14 cellular contexts compared by ENCODE assay signal in genomic region chr4:150976478-150977118, GRCh38. TPM values are rescaled to one million over a fixed set of nuclear protein-coding genes. Genes with fewer than 3 reads are reported as not detected.
DNase-seq lines count a peak whose midpoint lies in the region; ATAC-seq, FAIRE-seq and TF ChIP-seq lines count a peak whose summit lies in the region.
"Had no signal": no experiment of that assay in that cellular context is flagged by ENCODE, and none has a peak within 500 bp of the region (broad histone marks: within the 10 kb centered on the region; RNA-seq: fewer than 3 reads in every experiment).

No MANE protein-coding gene starts in this region.

- H3K4me3 ChIP-seq in A549: no peak overlapping the region
- no peak overlapping the region for H3K4me3 ChIP-seq in H1 (ENCODE audit: extremely low read depth in 1 of 4, insufficient read depth in 2 of 4, low read depth in 3 of 4, low read length in 4 of 4)
- no peak overlapping the region for H3K4me3 ChIP-seq in foreskin fibroblast (ENCODE audit: low read depth in 1 of 2, low read length in 2 of 2)
- H3K4me3 ChIP-seq: ovary had no signal

- TF ChIP-seq RAD21 in A549 (conservative IDR thresholded peaks at IDR 0.05 in 1 of 2, IDR thresholded peaks at IDR 0.05 in 1 of 2): no peak
- peak; percentile 36 to 44 for TF ChIP-seq RAD21 in H1 (IDR thresholded peaks at IDR 0.05 in 1 of 2, conservative IDR thresholded peaks at IDR 0.05 in 1 of 2; ENCODE audit: low read depth in 2 of 2, low read length in 2 of 2)

- CTCF ChIA-PET in A549 (lab: Yijun Ruan, JAX) (no interaction called here), H1 (lab: Charles Lee; ENCODE audit: partially characterized antibody) (interaction anchor here (0.8 to 5.7 kb wide), 9 partner anchors 10 to 110 kb away, joined by 3 to 35 read pairs (median 3); no protein-coding TSS in a partner anchor)

- ATAC-seq in A549 (peak; percentile 59 to 84; a peak in 5 of 6 replicates), HG02852 (IDR thresholded peaks at IDR 0.05; ENCODE audit: unreplicated experiment) (no peak)

- no peaks in the 10 kb centered on the region for H3K27me3 Mint-ChIP-seq in activated T-cell treated with anti-CD3 and anti-CD28 coated beads, Interleukin-2, amount 50 U/mL, for 24 hours
- H3K27me3 Mint-ChIP-seq: CD4-positive, CD25-positive, alpha-beta regulatory T cell had no signal

- H3K9me3 Mint-ChIP-seq in activated T-cell treated with anti-CD3 and anti-CD28 coated beads, Interleukin-2, amount 50 U/mL, for 24 hours: peaks cover 5% of the 10 kb centered on the region

- no peak overlapping the region for H2BK12ac ChIP-seq in H1 (ENCODE audit: low read depth, low read length)

- 78% methylated on average over 11 of the region's 11 CpGs for WGBS in A549 (ENCODE audit: missing lambda C conversion rate)
- 78% methylated on average over 11 of the region's 11 CpGs; no CpG with 5 or more reads in 1 of the 2 experiments for WGBS in H1 (ENCODE audit: extremely low coverage in 1 of 2, insufficient coverage in 1 of 2, insufficient read length in 1 of 2, insufficient replicate concordance in 2 of 2, low coverage in 1 of 2, low lambda C conversion rate in 2 of 2, missing lambda C conversion rate in 1 of 2), 2 experiments

- TF ChIP-seq POLR2A in A549 (IDR thresholded peaks at IDR 0.05; ENCODE audit: low read length) (no peak), GM12891 (IDR thresholded peaks at IDR 0.05; ENCODE audit: low read depth, low read length) (no peak), H1 (IDR thresholded peaks at IDR 0.05; ENCODE audit: control extremely low read depth in 1 of 2, low read depth in 2 of 2, low read length in 2 of 2) (no peak)

- no peak overlapping the region for H3K4ac ChIP-seq in H1 (replicated peaks; ENCODE audit: insufficient read length, low read depth, low read length)

- H3K27me3 ChIP-seq in H1 (replicated peaks in 1 of 4; ENCODE audit: control insufficient read depth in 3 of 4, extremely low read depth in 1 of 4, insufficient read depth in 3 of 4, low read length in 3 of 4): no peaks in the 10 kb centered on the region
- H3K27me3 ChIP-seq: ovary had no signal

- TF ChIP-seq EP300 in A549 (IDR thresholded peaks at IDR 0.05) (no peak), H1 (IDR thresholded peaks at IDR 0.05; ENCODE audit: borderline replicate concordance in 1 of 2, low read depth in 2 of 2, low read length in 2 of 2) (no peak)

- H3K4me2 ChIP-seq in A549: no peak overlapping the region
- H3K4me2 ChIP-seq in H1 (ENCODE audit: insufficient read depth in 1 of 2, low read depth in 2 of 2, low read length in 2 of 2): no peak overlapping the region
- H3K4me2 ChIP-seq: KMS-11 had no signal

- peaks cover 5 to 15% of the 10 kb centered on the region in 2 experiments for H4K20me1 ChIP-seq in H1 (replicated peaks in 1 of 2; ENCODE audit: control insufficient read depth in 1 of 2, insufficient read depth in 2 of 2, low read length in 2 of 2)

- H3K9me3 ChIP-seq in A549: no peaks in the 10 kb centered on the region
- H3K9me3 ChIP-seq in H1 (ENCODE audit: insufficient read depth in 2 of 2, low read depth in 1 of 2, low read length in 1 of 2): no peaks in the 10 kb centered on the region
- H3K9me3 ChIP-seq: ovary had no signal

- no peak overlapping the region for H3K23ac ChIP-seq in H1 (ENCODE audit: insufficient read length)

- TF ChIP-seq CTCF in A549 (IDR thresholded peaks at IDR 0.05) (no peak), H1 (IDR thresholded peaks at IDR 0.05; ENCODE audit: control extremely low read depth in 1 of 3, insufficient read depth in 1 of 3, low read depth in 1 of 3, low read length in 3 of 3) (peak; percentile 16 to 69 (median 37)), foreskin fibroblast (IDR thresholded peaks at IDR 0.05; ENCODE audit: low read depth, low read length) (no peak)

- H3K9ac ChIP-seq in H1 (replicated peaks in 1 of 4; ENCODE audit: extremely low read depth in 1 of 4, low read depth in 3 of 4, low read length in 3 of 4): no peak overlapping the region
- H3K9ac ChIP-seq: KMS-11 had no signal

- 0 out of 2 replicates have a peak overlapping the region, but pooled peaks have one; percentile 0 for H2BK5ac ChIP-seq in H1 (ENCODE audit: low read depth, low read length)

- peak overlapping the region; percentile 75; the same call in 1 of the 2 replicates for H4K8ac ChIP-seq in H1 (ENCODE audit: extremely low read depth, insufficient read depth, low read length)

- H3K79me2 ChIP-seq in H1 (ENCODE audit: control insufficient read depth in 1 of 2, insufficient read depth in 2 of 2, low read length in 2 of 2): peaks cover 10 to 93% of the 10 kb centered on the region in 2 experiments; a peak in 3 of 4 replicates

- H4K5ac ChIP-seq in H1 (ENCODE audit: insufficient read length, low read depth, low read length): no peak overlapping the region

- peaks cover 79% of the 10 kb centered on the region for H3K4me1 Mint-ChIP-seq in activated T-cell treated with anti-CD3 and anti-CD28 coated beads, Interleukin-2, amount 50 U/mL, for 24 hours (ENCODE audit: low read depth)

- no peak for FAIRE-seq in A549 (lab: Jason Lieb, UNC)
- peak; percentile 48 for FAIRE-seq in GM12891 (lab: Jason Lieb, UNC)
- peak; percentile 89 for FAIRE-seq in H1 (lab: Jason Lieb, UNC)
- FAIRE-seq: H54 had no signal

- POLR2A ChIA-PET in A549 (lab: Yijun Ruan, JAX): interaction anchor here (0.9 kb wide), 1 partner anchor 39 kb away, joined by 3 read pairs; no protein-coding TSS in a partner anchor
- POLR2A ChIA-PET in H1 (lab: Charles Lee; ENCODE audit: partially characterized antibody): no interaction called here

- no peak overlapping the region for H2BK15ac ChIP-seq in H1 (ENCODE audit: low read length)

- H3K4me1 ChIP-seq in A549 (no peaks in the 10 kb centered on the region), H1 (replicated peaks in 1 of 4; ENCODE audit: control insufficient read depth in 3 of 4, insufficient read depth in 4 of 4, low read length in 3 of 4) (peaks cover 0 to 8% (median 0%) of the 10 kb centered on the region in 4 experiments; a peak in 3 of 7 replicates)

- no peak overlapping the region for H3K4me3 Mint-ChIP-seq in activated T-cell treated with anti-CD3 and anti-CD28 coated beads, Interleukin-2, amount 50 U/mL, for 24 hours
- H3K4me3 Mint-ChIP-seq: brain had no signal

- H3K27ac ChIP-seq in A549: no peak overlapping the region
- H3K27ac ChIP-seq in H1 (ENCODE audit: low read depth, low read length): peak overlapping the region; percentile 33; the same call in 1 of the 2 replicates
- H3K27ac ChIP-seq: KMS-11, ovary had no signal

- H2AK5ac ChIP-seq in H1 (ENCODE audit: low read depth, low read length): no peak overlapping the region

- no peak overlapping the region for H3K14ac ChIP-seq in H1 (ENCODE audit: insufficient read length)

- peaks cover 25% of the 10 kb centered on the region for H3K36me3 Mint-ChIP-seq in activated T-cell treated with anti-CD3 and anti-CD28 coated beads, Interleukin-2, amount 50 U/mL, for 24 hours (ENCODE audit: low read depth)

- H3K36me3 ChIP-seq in H1 (ENCODE audit: control insufficient read depth in 2 of 4, insufficient read depth in 4 of 4, low read length in 3 of 4): no peaks in the 10 kb centered on the region
- H3K36me3 ChIP-seq: ovary had no signal

- H3K56ac ChIP-seq in H1 (replicated peaks; ENCODE audit: insufficient read length, low read depth, low read length): no peak overlapping the region

- no peak overlapping the region for H3K18ac ChIP-seq in H1 (ENCODE audit: extremely low read depth, low read length)

- H3K79me1 ChIP-seq in H1 (ENCODE audit: low read depth, low read length): peaks cover 5% of the 10 kb centered on the region; the same call in 1 of the 2 replicates

- DNase-seq in A549 (ENCODE audit: low read depth in 1 of 2, low spot score in 1 of 2): peak in 1 of 2 experiments; percentile 12
- no peak for DNase-seq in GM12891 (ENCODE audit: insufficient read length, low spot score)
- DNase-seq in MV-4-11 (lab: John Stamatoyannopoulos, UW): peak; percentile 4
- no peak for DNase-seq in H1 (ENCODE audit: low read depth in 1 of 2, low spot score in 2 of 2)
- DNase-seq in activated T-cell treated with anti-CD3 and anti-CD28 coated beads, Interleukin-2, amount 50 U/mL, for 24 hours: no peak
- no peak for DNase-seq in GM19238 (ENCODE audit: insufficient read length, low spot score)
- no peak for DNase-seq in foreskin fibroblast
- DNase-seq: activated CD4-positive, CD25-positive, alpha-beta regulatory T cell treated with anti-CD3 and anti-CD28 coated beads, Interleukin-2, amount 50 U/mL, for 72 hours; CD4-positive, CD25-positive, alpha-beta regulatory T cell; ovary had no signal

- no peak overlapping the region for H2BK120ac ChIP-seq in H1 (replicated peaks; ENCODE audit: low read depth, low read length)

- H2BK20ac ChIP-seq in H1 (ENCODE audit: low read length): no peak overlapping the region

- H2AFZ ChIP-seq in H1 (ENCODE audit: low read length): no peak overlapping the region

- no peak overlapping the region for H3K27ac Mint-ChIP-seq in activated T-cell treated with anti-CD3 and anti-CD28 coated beads, Interleukin-2, amount 50 U/mL, for 24 hours
- H3K27ac Mint-ChIP-seq: brain had no signal

- H4K91ac ChIP-seq in H1 (replicated peaks; ENCODE audit: insufficient read length, low read length): no peak overlapping the region

- H3K23me2 ChIP-seq in H1 (ENCODE audit: low read depth, low read length): no peaks in the 10 kb centered on the region

TF ChIP-seq in GM12891, 5 proteins besides CTCF, POLR2A, EP300 and RAD21 (continues in another document):
- TF ChIP-seq SPI1 (IDR thresholded peaks at IDR 0.05; ENCODE audit: low read depth, low read length): no peak
- TF ChIP-seq PAX5 (IDR thresholded peaks at IDR 0.05; ENCODE audit: insufficient read depth, low read length, severe bottlenecking): no peak

TF ChIP-seq in H1, 55 proteins besides CTCF, POLR2A, EP300 and RAD21:
- TF ChIP-seq CEBPB (IDR thresholded peaks at IDR 0.05; ENCODE audit: low read depth, low read length) (0 out of 2 replicates have a peak, but pooled peaks have one; percentile 9), GTF2F1 (IDR thresholded peaks at IDR 0.05; ENCODE audit: borderline replicate concordance, low read depth, low read length) (no peak)

RNA-seq across cellular contexts. Expression of gene LRBA, which starts 38.5 kb away (rescaled TPM):
- polyA plus RNA-seq in A549 (2011; rRNA removed) (24.3 and 25.1 TPM in 2 replicates), A549 (2017; fragmentation: RNase III; extraction: RNeasy Plus Mini Kit Qiagen cat#74134 plus additional on column Dnase treatment) (9.2 to 10.7 TPM (median 9.8 TPM) in 3 replicates), H1 (2011; rRNA removed) (32.5 and 54.6 TPM in 2 replicates)
- polyA plus RNA-seq in A549 (2012; cell fraction: cytosol; rRNA removed): 4.3 and 5.0 TPM in 2 replicates
- polyA plus RNA-seq in A549 (2012; cell fraction: nucleus; rRNA removed): 9.1 and 11.7 TPM in 2 replicates
- polyA minus RNA-seq in A549 (2011; rRNA and poly(A)+ RNA removed): 74.2 and 84.0 TPM in 2 replicates
- polyA plus RNA-seq in GM12891 (2012; ENCODE audit: low read depth, missing spikeins): 41.6 TPM
- total RNA-seq in H1 (2021; fragmentation: NEBNext Ultra II Directional; extraction: Animal tissue kit (Norgen Biotek cat#: 25700)): 77.2 and 83.2 TPM in 2 replicates
- 44.3 TPM for polyA plus RNA-seq in H1 (2011; cell fraction: cytosol; rRNA removed)
- 54.2 TPM for polyA plus RNA-seq in H1 (2011; cell fraction: nucleus; rRNA removed)
- 48.4 to 60.5 TPM (median 54.0 TPM) in 4 replicates for polyA plus RNA-seq in H1 (2012, experiment 1 of 2)
- 4.0 TPM for polyA plus RNA-seq in H1 (2012, experiment 2 of 2)
- polyA plus RNA-seq in H1 (2013, experiment 1 of 2): 27.2 TPM
- polyA plus RNA-seq in H1 (2013, experiment 2 of 2): 22.2 TPM
- 249 and 294 TPM in 2 replicates for polyA minus RNA-seq in H1 (2011; rRNA and poly(A)+ RNA removed)
- 80.2 TPM for polyA minus RNA-seq in H1 (2011; cell fraction: cytosol; rRNA and poly(A)+ RNA removed)
- 387 TPM for polyA minus RNA-seq in H1 (2011; cell fraction: nucleus; rRNA and poly(A)+ RNA removed)

Comparison
In these comparisons a context has a peak if more than half of its experiments do, and no peak if none do; other contexts are left out.
1. CTCF ChIP-seq: peak in H1 (3 of 3); none in A549 (single experiment) and foreskin fibroblast (single experiment).
2. Of the 18 proteins assayed by ChIP-seq in both H1 and A549: peak only in H1: CEBPB, CTCF and RAD21; only in A549: none; in both: none; in neither: 15.